In the genomic region with DNA sequence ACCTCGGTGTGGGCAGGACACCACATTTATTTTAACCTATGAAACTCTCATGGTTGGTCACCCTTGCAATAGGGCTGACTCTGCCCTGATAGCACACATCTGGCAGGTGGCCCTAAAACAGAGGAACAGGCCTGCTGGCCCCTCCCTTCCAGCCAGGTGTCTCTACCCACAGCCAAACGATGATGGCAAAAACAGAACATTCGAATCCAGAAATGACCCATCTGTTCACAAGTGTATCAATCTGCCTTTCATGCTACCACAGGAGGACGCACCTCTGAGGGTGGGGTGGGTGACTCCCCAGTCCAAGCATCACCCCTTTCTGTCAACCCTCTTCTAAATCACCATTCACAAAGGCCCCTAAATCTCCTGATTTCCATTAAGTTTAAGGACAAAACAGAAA, we compare ENCODE assay signal across 8 cellular contexts.
A peak's percentile ranks its signal among the peaks of the same experiment; 100 is the strongest.
DNase-seq lines count a peak whose midpoint lies in the region; ATAC-seq and TF ChIP-seq lines count a peak whose summit lies in the region.

No MANE protein-coding gene starts in this region.

- no peaks in the 10 kb centered on the region for H3K9me3 ChIP-seq in CD4-positive, CD25-positive, alpha-beta regulatory T cell (ENCODE audit: control insufficient read depth in 2 of 2, low read length in 2 of 2)
- no peaks in the 10 kb centered on the region for H3K9me3 ChIP-seq in Caco-2

- POLR2A ChIA-PET in Caco-2 (lab: Charles Lee): no interaction called here

- CTCF ChIA-PET in Caco-2 (lab: Charles Lee): no interaction called here

- TF ChIP-seq CTCF in Caco-2 (IDR thresholded peaks at IDR 0.05; ENCODE audit: insufficient read depth in 1 of 2, low read depth in 1 of 2, low read length in 1 of 2, severe bottlenecking in 1 of 2, unreplicated experiment in 1 of 2): no peak

- no TSS peak for BruUV-seq in Caco-2 (replicated peaks; lab: Mats Ljungman, UMichigan)

- no peak for ATAC-seq in CD4-positive, CD25-positive, alpha-beta regulatory T cell (ENCODE audit: low read depth in 2 of 2)
- ATAC-seq in HG03066 (IDR thresholded peaks at IDR 0.05; ENCODE audit: low read depth, unreplicated experiment): peak; percentile 50

- H3K27me3 ChIP-seq in CD4-positive, CD25-positive, alpha-beta regulatory T cell (ENCODE audit: control insufficient read depth, insufficient read depth, low read length): no peaks in the 10 kb centered on the region
- H3K27me3 ChIP-seq in Caco-2 (replicated peaks; ENCODE audit: control insufficient read depth, insufficient read depth, low read length): no peaks in the 10 kb centered on the region

- H3K36me3 ChIP-seq in CD4-positive, CD25-positive, alpha-beta regulatory T cell (ENCODE audit: control insufficient read depth, insufficient read depth, low read length): peaks cover 92% of the 10 kb centered on the region
- no peaks in the 10 kb centered on the region for H3K36me3 ChIP-seq in Caco-2 (ENCODE audit: control insufficient read depth, insufficient read depth, low read length)

- peak overlapping the region; percentile 81 to 93 (median 84) for H3K4me3 Mint-ChIP-seq in CD4-positive, CD25-positive, alpha-beta regulatory T cell
- peak overlapping the region; percentile 71 for H3K4me3 Mint-ChIP-seq in activated naive CD8-positive, alpha-beta T cell treated with anti-CD3 and anti-CD28 coated beads for 36 hours
- no peak overlapping the region for H3K4me3 Mint-ChIP-seq in Caco-2 (ENCODE audit: unreplicated experiment)

- H3K9me3 Mint-ChIP-seq in CD4-positive, CD25-positive, alpha-beta regulatory T cell: no peaks in the 10 kb centered on the region
- no peaks in the 10 kb centered on the region for H3K9me3 Mint-ChIP-seq in activated naive CD8-positive, alpha-beta T cell treated with anti-CD3 and anti-CD28 coated beads for 36 hours
- no peaks in the 10 kb centered on the region for H3K9me3 Mint-ChIP-seq in Caco-2 (ENCODE audit: unreplicated experiment)

- peak overlapping the region; percentile 95 to 99 (median 98) for H3K27ac Mint-ChIP-seq in CD4-positive, CD25-positive, alpha-beta regulatory T cell
- peak overlapping the region; percentile 98 for H3K27ac Mint-ChIP-seq in activated naive CD8-positive, alpha-beta T cell treated with anti-CD3 and anti-CD28 coated beads for 36 hours
- H3K27ac Mint-ChIP-seq in Caco-2 (ENCODE audit: unreplicated experiment): no peak overlapping the region

- intact Hi-C loops in Caco-2 (cut with micrococcal nuclease; ENCODE audit: unreplicated experiment): no loop called here

- TF ChIP-seq POLR2A in GM18951 (IDR thresholded peaks at IDR 0.05; ENCODE audit: extremely low read depth, insufficient read depth, insufficient read length): peak; percentile 20

- peak in 1 of 3 donors; percentile 66 for DNase-seq in CD4-positive, CD25-positive, alpha-beta regulatory T cell
- DNase-seq in activated naive CD8-positive, alpha-beta T cell treated with anti-CD3 and anti-CD28 coated beads for 36 hours: peak; percentile 53
- DNase-seq in Caco-2: no peak
- DNase-seq in NOMO-1 treated with dmso at 0.1 percent for 144 hours (lab: John Stamatoyannopoulos, UW; ENCODE audit: unreplicated experiment): no peak
- DNase-seq in activated gamma-delta T cell treated with Interleukin-2 at 50 U/mL for 16 hours: no peak
- no peak for DNase-seq in C1 segment of cervical spinal cord (lab: John Stamatoyannopoulos, UW)

- peaks cover 97% of the 10 kb centered on the region for H3K36me3 Mint-ChIP-seq in CD4-positive, CD25-positive, alpha-beta regulatory T cell
- H3K36me3 Mint-ChIP-seq in activated naive CD8-positive, alpha-beta T cell treated with anti-CD3 and anti-CD28 coated beads for 36 hours: peaks cover 89% of the 10 kb centered on the region
- H3K36me3 Mint-ChIP-seq in Caco-2 (ENCODE audit: insufficient read depth, unreplicated experiment): no peaks in the 10 kb centered on the region

- peak overlapping the region; percentile 81 for H3K4me3 ChIP-seq in CD4-positive, CD25-positive, alpha-beta regulatory T cell (ENCODE audit: low read depth, low read length)
- no peak overlapping the region for H3K4me3 ChIP-seq in Caco-2 (ENCODE audit: low read depth, low read length)

- H3K27ac ChIP-seq in CD4-positive, CD25-positive, alpha-beta regulatory T cell (ENCODE audit: insufficient read depth, low read length, poor library complexity, severe bottlenecking): peak overlapping the region; percentile 97

- H3K27me3 Mint-ChIP-seq in CD4-positive, CD25-positive, alpha-beta regulatory T cell: peaks cover 7% of the 10 kb centered on the region
- H3K27me3 Mint-ChIP-seq in activated naive CD8-positive, alpha-beta T cell treated with anti-CD3 and anti-CD28 coated beads for 36 hours: no peaks in the 10 kb centered on the region
- no peaks in the 10 kb centered on the region for H3K27me3 Mint-ChIP-seq in Caco-2 (ENCODE audit: insufficient read depth, unreplicated experiment)

- H3K4me1 Mint-ChIP-seq in CD4-positive, CD25-positive, alpha-beta regulatory T cell: peaks cover 53 to 99% (median 85%) of the 10 kb centered on the region in 4 donors
- H3K4me1 Mint-ChIP-seq in activated naive CD8-positive, alpha-beta T cell treated with anti-CD3 and anti-CD28 coated beads for 36 hours: peaks cover 96% of the 10 kb centered on the region
- peaks cover 19% of the 10 kb centered on the region for H3K4me1 Mint-ChIP-seq in Caco-2 (ENCODE audit: low read depth, unreplicated experiment)

- in situ Hi-C loops in GM18951 (cut with MboI; ENCODE audit: low sequenced_read_pairs, unreplicated experiment): no loop called here

- H3K4me1 ChIP-seq in CD4-positive, CD25-positive, alpha-beta regulatory T cell (ENCODE audit: control insufficient read depth, insufficient read depth, low read length, poor library complexity, severe bottlenecking): peaks cover 100% of the 10 kb centered on the region
- peaks cover 12% of the 10 kb centered on the region for H3K4me1 ChIP-seq in Caco-2
